26 cellular contexts compared by ENCODE assay signal in the genomic region with DNA sequence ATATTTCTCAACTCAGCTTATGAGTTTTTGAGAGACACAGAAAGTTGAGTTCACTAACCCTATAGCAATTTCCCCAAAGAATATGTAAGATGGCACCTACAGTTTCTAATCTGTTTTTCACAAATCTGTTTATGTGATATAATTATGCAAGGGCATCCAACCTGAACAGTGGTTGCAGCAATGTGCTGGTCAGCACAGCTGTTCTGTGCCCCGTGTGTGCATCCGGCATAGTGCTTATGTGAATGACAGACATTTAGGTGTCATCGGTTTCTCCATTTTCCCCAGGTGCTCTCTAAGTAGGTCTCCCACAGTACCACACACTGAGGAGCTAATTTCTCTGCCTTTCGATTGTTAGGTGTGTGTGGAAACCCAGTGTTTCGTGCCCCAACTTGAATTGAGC. TPM values are rescaled to one million over a fixed set of nuclear protein-coding genes. Genes with fewer than 3 reads are reported as not detected.
A peak's percentile ranks its signal among the peaks of the same experiment; 100 is the strongest.
DNase-seq lines count a peak whose midpoint lies in the region; ATAC-seq and TF ChIP-seq lines count a peak whose summit lies in the region.
"Had no signal": no experiment of that assay in that cellular context is flagged by ENCODE, and none has a peak within 500 bp of the region (broad histone marks: within the 10 kb centered on the region; RNA-seq: fewer than 3 reads in every experiment).

No MANE protein-coding gene starts in this region.

- no peak for DNase-seq in neural crest cell (ENCODE audit: low read depth, low spot score)
- DNase-seq in activated CD4-positive, alpha-beta memory T cell treated with anti-CD3 and anti-CD28 coated beads for 36 hours, result no peak
- DNase-seq in head of caudate nucleus, result no peak
- DNase-seq in Karpas-422, result no peak
- DNase-seq: ACHN; activated CD4-positive, alpha-beta T cell treated with anti-CD3 and anti-CD28 coated beads, Interleukin-2, amount 10 ng/mL, durations not matched to agents 24 days and 14 days; activated CD8-positive, alpha-beta memory T cell treated with anti-CD3 and anti-CD28 coated beads, Interleukin-2, amount 50 U/mL, for 48 hours; activated effector memory CD4-positive, alpha-beta T cell treated with Interleukin-2 at 50 U/mL for 16 hours; body of pancreas; CD4-positive, CD25-positive, alpha-beta regulatory T cell; glutamatergic neuron; left cardiac atrium; mesendoderm; NCI-H1092; NCI-H524 treated with DMSO at 0.1 percent for 48 hours; psoas muscle; SHP77; stimulated activated CD4-positive, alpha-beta T cell treated with anti-CD3 and anti-CD28 coated beads, Interleukin-1b, Interleukin-23, amount 100 ng/mL, for 48 hours; stimulated activated naive CD4-positive, alpha-beta T cell treated with Interleukin-2 at 50 U/mL for 16 hours had no signal

- H3K27ac ChIP-seq in SU-DHL-6 (ENCODE audit: low read depth, low read length) (peak overlapping the region; percentile 52), Karpas-422 (ENCODE audit: low read length) (no peak overlapping the region)
- H3K27ac ChIP-seq: body of pancreas, psoas muscle had no signal

- H3K9me2 ChIP-seq in SU-DHL-6 (replicated peaks; ENCODE audit: insufficient read depth, low read length) (no peaks in the 10 kb centered on the region), Karpas-422 (replicated peaks; ENCODE audit: insufficient read depth, low read length) (no peaks in the 10 kb centered on the region)

- H3K4me3 Mint-ChIP-seq in neural crest cell, result no peak overlapping the region
- H3K4me3 Mint-ChIP-seq in activated CD4-positive, alpha-beta memory T cell treated with anti-CD3 and anti-CD28 coated beads for 36 hours, result no peak overlapping the region
- H3K4me3 Mint-ChIP-seq: activated CD4-positive, alpha-beta T cell treated with anti-CD3 and anti-CD28 coated beads, Interleukin-2, amount 10 ng/mL, durations not matched to agents 24 days and 14 days; CD4-positive, CD25-positive, alpha-beta regulatory T cell; nephron had no signal

- H3K9ac ChIP-seq in SU-DHL-6 (ENCODE audit: low read length) (0 out of 2 replicates have a peak overlapping the region, but pooled peaks have one; percentile 9), Karpas-422 (ENCODE audit: low read length) (no peak overlapping the region)

- H2AFZ ChIP-seq in SU-DHL-6 (ENCODE audit: low read depth, low read length, severe bottlenecking), result no peak overlapping the region
- no peak overlapping the region for H2AFZ ChIP-seq in Karpas-422 (ENCODE audit: low read length)

- no peaks in the 10 kb centered on the region; the same call in 1 of the 2 replicates for H3K4me1 ChIP-seq in Karpas-422 (ENCODE audit: low read length)
- H3K4me1 ChIP-seq: body of pancreas, psoas muscle had no signal

- H3K4me1 Mint-ChIP-seq in neural crest cell, result no peaks in the 10 kb centered on the region
- peaks cover 19% of the 10 kb centered on the region for H3K4me1 Mint-ChIP-seq in activated CD4-positive, alpha-beta memory T cell treated with anti-CD3 and anti-CD28 coated beads for 36 hours (ENCODE audit: low read depth)
- H3K4me1 Mint-ChIP-seq: nephron had no signal

- H3K4me2 ChIP-seq in SU-DHL-6 (ENCODE audit: low read depth, low read length, poor library complexity, severe bottlenecking) (peak overlapping the region; percentile 48), Karpas-422 (ENCODE audit: low read depth, low read length, poor library complexity, severe bottlenecking) (no peak overlapping the region)

- no peaks in the 10 kb centered on the region for H3K9me3 Mint-ChIP-seq in neural crest cell
- H3K9me3 Mint-ChIP-seq in activated CD4-positive, alpha-beta memory T cell treated with anti-CD3 and anti-CD28 coated beads for 36 hours, result no peaks in the 10 kb centered on the region
- H3K9me3 Mint-ChIP-seq: activated CD4-positive, alpha-beta T cell treated with anti-CD3 and anti-CD28 coated beads, Interleukin-2, amount 10 ng/mL, durations not matched to agents 24 days and 14 days; CD4-positive, CD25-positive, alpha-beta regulatory T cell; nephron had no signal

- intact Hi-C loops in activated CD4-positive, alpha-beta memory T cell treated with anti-CD3 and anti-CD28 coated beads for 36 hours (cut with micrococcal nuclease), result no loop called here
- intact Hi-C loops in head of caudate nucleus (cut with DNase I), result no loop called here

- ATAC-seq in GM18520 (IDR thresholded peaks at IDR 0.05; ENCODE audit: unreplicated experiment), result peak; percentile 46
- peak; percentile 71 for ATAC-seq in HG03135 (IDR thresholded peaks at IDR 0.05; ENCODE audit: unreplicated experiment)
- ATAC-seq in HG02610 (IDR thresholded peaks at IDR 0.05; ENCODE audit: unreplicated experiment), result no peak
- ATAC-seq: body of pancreas, HCT116, left cardiac atrium, psoas muscle had no signal

- peak overlapping the region; percentile 58 for H3K27ac Mint-ChIP-seq in neural crest cell (ENCODE audit: unreplicated experiment)
- H3K27ac Mint-ChIP-seq in activated CD4-positive, alpha-beta memory T cell treated with anti-CD3 and anti-CD28 coated beads for 36 hours, result no peak overlapping the region
- H3K27ac Mint-ChIP-seq: activated CD4-positive, alpha-beta T cell treated with anti-CD3 and anti-CD28 coated beads, Interleukin-2, amount 10 ng/mL, durations not matched to agents 24 days and 14 days; nephron had no signal

- TF ChIP-seq CTCF in SU-DHL-6 (IDR thresholded peaks at IDR 0.05; ENCODE audit: insufficient read depth, low read length, poor library complexity, severe bottlenecking), result no peak
- TF ChIP-seq CTCF in neural crest cell (conservative IDR thresholded peaks at IDR 0.05), result no peak

- H3K9me3 ChIP-seq in SU-DHL-6 (ENCODE audit: insufficient read depth, low read length) (no peaks in the 10 kb centered on the region), Karpas-422 (ENCODE audit: low read length) (no peaks in the 10 kb centered on the region)
- H3K9me3 ChIP-seq: body of pancreas, psoas muscle had no signal

- POLR2A ChIA-PET in activated CD4-positive, alpha-beta memory T cell treated with anti-CD3 and anti-CD28 coated beads for 36 hours (lab: Charles Lee), result interaction anchor here (1.2 kb wide), 1 partner anchor 9 kb away, joined by 3 read pairs; no protein-coding TSS in a partner anchor

- H3K36me3 ChIP-seq in SU-DHL-6 (ENCODE audit: low read length), result no peaks in the 10 kb centered on the region
- no peaks in the 10 kb centered on the region for H3K36me3 ChIP-seq in Karpas-422 (ENCODE audit: insufficient read depth, low read length)

- H3K79me2 ChIP-seq in SU-DHL-6 (ENCODE audit: insufficient read depth, low read length) (no peaks in the 10 kb centered on the region), Karpas-422 (ENCODE audit: low read length) (no peaks in the 10 kb centered on the region)

- no peaks in the 10 kb centered on the region for H3K36me3 Mint-ChIP-seq in neural crest cell (ENCODE audit: low read depth)
- H3K36me3 Mint-ChIP-seq in activated CD4-positive, alpha-beta memory T cell treated with anti-CD3 and anti-CD28 coated beads for 36 hours, result no peaks in the 10 kb centered on the region
- H3K36me3 Mint-ChIP-seq: CD4-positive, CD25-positive, alpha-beta regulatory T cell had no signal

- CTCF ChIA-PET in activated CD4-positive, alpha-beta memory T cell treated with anti-CD3 and anti-CD28 coated beads for 36 hours (lab: Charles Lee), result interaction anchor here (0.6 to 1.4 kb wide), 4 partner anchors 15 to 359 kb away, joined by 3 to 5 read pairs (median 4); no protein-coding TSS in a partner anchor

- peak overlapping the region; percentile 35 for H3K4me3 ChIP-seq in SU-DHL-6 (ENCODE audit: insufficient read depth, low read length, poor library complexity, severe bottlenecking)
- H3K4me3 ChIP-seq in Karpas-422 (ENCODE audit: low read length), result no peak overlapping the region
- H3K4me3 ChIP-seq: body of pancreas, psoas muscle had no signal

- H3F3A ChIP-seq in SU-DHL-6 (ENCODE audit: insufficient read depth), result peaks cover 2% of the 10 kb centered on the region; the same call in 1 of the 2 replicates

- H3K27me3 ChIP-seq in SU-DHL-6 (ENCODE audit: low read length) (no peaks in the 10 kb centered on the region), Karpas-422 (ENCODE audit: low read length) (0 out of 2 replicates have a peak, but pooled peaks cover 3% of the 10 kb centered on the region)
- H3K27me3 ChIP-seq: body of pancreas had no signal

- H4K20me1 ChIP-seq in SU-DHL-6 (ENCODE audit: low read depth, low read length), result no peaks in the 10 kb centered on the region
- H4K20me1 ChIP-seq in Karpas-422 (ENCODE audit: insufficient read depth, low read depth, low read length), result no peaks in the 10 kb centered on the region

- peaks cover 32% of the 10 kb centered on the region for H3K27me3 Mint-ChIP-seq in neural crest cell (ENCODE audit: low read depth)
- peaks cover 27% of the 10 kb centered on the region for H3K27me3 Mint-ChIP-seq in activated CD4-positive, alpha-beta memory T cell treated with anti-CD3 and anti-CD28 coated beads for 36 hours

RNA-seq across cellular contexts. Expression of a gene that starts 7.7 kb away (rescaled TPM):
- 13.1 and 13.5 TPM in 2 replicates for total RNA-seq in neural crest cell
- 10 to 100 TPM; 49.2 to 55.4 TPM for total RNA-seq in activated CD4-positive, alpha-beta memory T cell treated with anti-CD3 and anti-CD28 coated beads for 36 hours
- total RNA-seq in Karpas-422 (2014; rRNA removed; shearing (Covaris generic); ENCODE audit: low replicate concordance), result 1.4 and 3.2 TPM in 2 replicates
- total RNA-seq: HT-29 had no signal
